ENCODE assay signal across 8 cellular contexts in genomic region chrX:120790118-120790517, GRCh38.
DNase-seq lines count a peak whose midpoint lies in the region; ATAC-seq, FAIRE-seq and TF ChIP-seq lines count a peak whose summit lies in the region.

No MANE protein-coding gene starts in this region.

- H3K9me3 ChIP-seq in tibial artery = no peaks in the 10 kb centered on the region

- peak; percentile 74 for FAIRE-seq in RCC 7860 (lab: Jason Lieb, UNC)
- peak; percentile 98 for FAIRE-seq in islet of Langerhans (lab: Jason Lieb, UNC)

- H3K36me3 Mint-ChIP-seq in brain = no peaks in the 10 kb centered on the region

- H3K27ac ChIP-seq in tibial artery = no peak overlapping the region

- H3K27me3 Mint-ChIP-seq in brain = no peaks in the 10 kb centered on the region

- peaks cover 15% of the 10 kb centered on the region for H3K4me1 Mint-ChIP-seq in brain

- ATAC-seq in GM21619 (IDR thresholded peaks at IDR 0.05; ENCODE audit: unreplicated experiment) = peak; percentile 62

- TF ChIP-seq CTCF in LNCAP (IDR thresholded peaks at IDR 0.05) (peak; percentile 50), brain (conservative IDR thresholded peaks at IDR 0.05) (peak; percentile 70 to 76), tibial artery (IDR thresholded peaks at IDR 0.05) (peak; percentile 57 to 59)

- H3K27ac Mint-ChIP-seq in brain = peak overlapping the region in 4 of 5 experiments; percentile 44 to 90 (median 54)

- DNase-seq in activated gamma-delta T cell treated with Interleukin-2 at 50 U/mL for 16 hours (peak; percentile 5), activated gamma-delta T cell (lab: John Stamatoyannopoulos, UW) (no peak), RCC 7860 (ENCODE audit: low spot score) (peak; percentile 22), tibial artery (no peak)

- peaks cover 0 to 16% (median 2%) of the 10 kb centered on the region in 4 donors for H3K4me1 ChIP-seq in tibial artery

- intact Hi-C loops in tibial artery (cut with DNase I; ENCODE audit: low total_unique reads) = no loop called here

- H3K36me3 ChIP-seq in tibial artery = no peaks in the 10 kb centered on the region

- H3K4me3 ChIP-seq in tibial artery = no peak overlapping the region

- H3K4me3 Mint-ChIP-seq in brain = peak overlapping the region in 4 of 5 experiments; percentile 17 to 67 (median 42)

- H3K27me3 ChIP-seq in tibial artery = no peaks in the 10 kb centered on the region

- no peaks in the 10 kb centered on the region for H3K9me3 Mint-ChIP-seq in brain

Comparison
In these comparisons a context has a peak if more than half of its experiments do, and no peak if none do; other contexts are left out.
1. DNase-seq: peak in activated gamma-delta T cell treated with Interleukin-2 at 50 U/mL for 16 hours (single experiment) and RCC 7860 (single experiment); none in activated gamma-delta T cell (single experiment) and tibial artery (0 of 2).
2. Peak in every context shown above with its lines, with median percentiles within 50 percentile points of each other: CTCF ChIP-seq.